ENCODE assay signal across 7 cellular contexts in the genomic region with DNA sequence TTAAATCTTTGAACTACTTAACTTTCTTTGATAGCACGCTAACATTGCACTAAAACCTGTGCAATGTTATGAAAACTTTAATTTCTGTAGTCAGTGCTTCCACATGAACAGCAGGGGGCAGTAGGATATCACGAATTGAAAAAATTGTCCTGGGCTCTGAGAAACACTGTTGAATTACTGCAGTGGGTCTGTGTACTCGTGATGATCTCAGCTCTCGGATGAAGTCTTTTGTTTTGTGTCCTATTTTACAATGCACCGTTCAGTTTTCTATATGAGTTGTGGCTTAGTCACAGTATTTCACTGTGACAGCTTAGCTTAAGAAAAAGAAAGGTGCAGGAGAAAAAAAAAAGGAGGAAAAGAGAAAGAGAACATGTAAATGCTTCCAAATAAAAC.
DNase-seq lines count a peak whose midpoint lies in the region; ATAC-seq and TF ChIP-seq lines count a peak whose summit lies in the region.

No MANE protein-coding gene starts in this region.

- TF ChIP-seq CTCF in GM06990 (IDR thresholded peaks at IDR 0.05; ENCODE audit: insufficient read depth, low read length, poor library complexity, severe bottlenecking), result peak; percentile 78
- TF ChIP-seq CTCF in RWPE1 (conservative IDR thresholded peaks at IDR 0.05; ENCODE audit: low read depth), result peak; percentile 88

- H3K36me3 ChIP-seq in GM06990 (ENCODE audit: control insufficient read depth, insufficient read depth, low read length), result no peaks in the 10 kb centered on the region

- DNase-seq in GM06990 (ENCODE audit: extremely low read depth, insufficient read length) (peak; percentile 31), GOT3 (lab: John Stamatoyannopoulos, UW) (peak; percentile 11), M059J (ENCODE audit: low read depth) (peak; percentile 93), RWPE1 (ENCODE audit: low spot score) (peak; percentile 86), anterior cingulate cortex (lab: John Stamatoyannopoulos, UW) (peak in 39 of 58 donors; percentile 6 to 92 (median 40)), left cardiac atrium (no peak), pons (ENCODE audit: low spot score) (peak; percentile 99)

- no peaks in the 10 kb centered on the region for H3K27me3 ChIP-seq in GM06990 (replicated peaks; ENCODE audit: control insufficient read depth, insufficient read depth, low read length)

- POLR2A ChIA-PET in RWPE1 (lab: Yijun Ruan, JAX; ENCODE audit: low non-redundant PET), result interaction anchor here (0.6 kb wide), 1 partner anchor 9 kb away, joined by 4 read pairs; no protein-coding TSS in a partner anchor

- CTCF ChIA-PET in RWPE1 (lab: Yijun Ruan, JAX), result interaction anchor here (0.7 to 1.6 kb wide), 9 partner anchors 30 to 309 kb away, joined by 3 to 6 read pairs (median 3); no protein-coding TSS in a partner anchor

- no peak overlapping the region for H3K4me3 ChIP-seq in GM06990 (replicated peaks; ENCODE audit: low read depth, low read length)

- peak; percentile 71 to 75 for ATAC-seq in left cardiac atrium

- H3K27ac ChIP-seq in RWPE1, result no peak overlapping the region

- intact Hi-C loops in left cardiac atrium (cut with DNase I), result loop anchor here in 1 of 2 donors (10.0 kb wide), 4 partner anchors 189 to 1249 kb away; no protein-coding TSS in a partner anchor
